ENCODE assay signal across 10 cellular contexts in the genomic region with DNA sequence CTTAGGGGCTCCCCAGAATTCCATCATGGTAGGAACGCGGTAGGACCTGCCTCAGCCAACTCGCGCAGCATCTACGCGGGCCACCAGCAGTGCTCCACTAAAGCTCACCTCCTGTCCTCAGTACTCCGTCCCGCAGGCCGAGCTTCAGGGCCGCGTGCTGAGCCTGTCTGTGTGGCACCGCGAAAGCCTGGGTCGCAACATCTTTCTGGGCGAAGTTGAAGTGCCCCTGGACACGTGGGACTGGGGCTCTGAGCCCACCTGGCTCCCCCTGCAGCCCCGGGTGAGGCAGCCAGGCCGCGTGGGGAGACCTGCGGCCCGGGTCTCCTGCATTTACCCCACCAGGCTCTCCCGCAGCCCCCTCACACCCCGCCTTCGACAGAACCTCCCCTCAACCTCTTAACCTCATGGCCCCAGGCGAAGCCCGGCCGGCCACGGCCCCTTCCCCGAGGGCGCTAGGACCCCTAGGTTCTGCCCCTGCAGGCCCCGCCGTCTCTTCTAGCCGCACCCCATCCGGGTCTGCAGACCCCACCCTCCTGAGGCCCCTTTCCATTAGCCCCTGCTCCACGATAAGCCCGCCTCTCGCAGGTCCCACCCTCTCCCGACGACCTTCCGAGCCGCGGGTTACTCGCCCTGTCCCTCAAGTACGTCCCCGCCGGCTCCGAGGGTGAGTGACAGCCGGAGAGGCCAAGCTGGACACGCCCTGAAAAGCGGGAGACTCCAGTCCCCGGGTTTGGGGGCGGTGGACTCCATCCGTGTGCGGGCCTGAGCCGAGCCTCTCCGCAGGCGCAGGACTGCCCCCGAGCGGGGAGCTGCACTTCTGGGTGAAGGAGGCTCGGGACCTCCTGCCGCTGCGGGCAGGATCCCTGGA. TPM values are rescaled to one million over a fixed set of nuclear protein-coding genes. Genes with fewer than 3 reads are reported as not detected.
A peak's percentile ranks its signal among the peaks of the same experiment; 100 is the strongest.
DNase-seq lines count a peak whose midpoint lies in the region; ATAC-seq and TF ChIP-seq lines count a peak whose summit lies in the region.
"Had no signal": no experiment of that assay in that cellular context is flagged by ENCODE, and none has a peak within 500 bp of the region (broad histone marks: within the 10 kb centered on the region; RNA-seq: fewer than 3 reads in every experiment).

No MANE protein-coding gene starts in this region.

- peak overlapping the region in 1 of 2 donors; percentile 73 for H3K27ac ChIP-seq in breast epithelium
- H3K27ac ChIP-seq in gastroesophageal sphincter = peak overlapping the region in 3 of 4 donors; percentile 27 to 57 (median 48)
- H3K27ac ChIP-seq in mucosa of rectum (ENCODE audit: low read depth in 2 of 2, low read length in 2 of 2) = no peak overlapping the region
- no peak overlapping the region for H3K27ac ChIP-seq in aorta (ENCODE audit: low read depth in 1 of 2, low read length in 2 of 2)
- H3K27ac ChIP-seq in PC-9 = no peak overlapping the region

- H3K4me3 Mint-ChIP-seq in MCF 10A (ENCODE audit: unreplicated experiment) = no peak overlapping the region
- H3K4me3 Mint-ChIP-seq in activated CD8-positive, alpha-beta T cell treated with anti-CD3 and anti-CD28 coated beads, Interleukin-2, amount 10 ng/mL, durations not matched to agents 7 days and 5 days = no peak overlapping the region
- H3K4me3 Mint-ChIP-seq: activated T-cell treated with anti-CD3 and anti-CD28 coated beads, Interleukin-2, amount 50 U/mL, for 72 hours; T-cell had no signal

- no peaks in the 10 kb centered on the region for H3F3A ChIP-seq in PC-9 (ENCODE audit: insufficient read depth, low read depth)

- peaks cover 18% of the 10 kb centered on the region for H3K4me1 Mint-ChIP-seq in MCF 10A (ENCODE audit: insufficient read depth, unreplicated experiment)
- H3K4me1 Mint-ChIP-seq in activated CD8-positive, alpha-beta T cell treated with anti-CD3 and anti-CD28 coated beads, Interleukin-2, amount 10 ng/mL, durations not matched to agents 7 days and 5 days (ENCODE audit: low read depth) = peaks cover 21% of the 10 kb centered on the region

- H3K9me3 ChIP-seq in breast epithelium (no peaks in the 10 kb centered on the region), gastroesophageal sphincter (no peaks in the 10 kb centered on the region), mucosa of rectum (ENCODE audit: control insufficient read depth in 2 of 2, low read length in 2 of 2) (no peaks in the 10 kb centered on the region), aorta (ENCODE audit: control insufficient read depth, low read length) (no peaks in the 10 kb centered on the region), PC-9 (ENCODE audit: insufficient read depth, low read depth) (no peaks in the 10 kb centered on the region)

- no peak overlapping the region for H3K9ac ChIP-seq in mucosa of rectum (ENCODE audit: low read depth in 1 of 2, low read length in 2 of 2)

- peak; percentile 50 for ATAC-seq in gastroesophageal sphincter
- ATAC-seq in aorta (ENCODE audit: low FRiP score) = peak; percentile 44
- ATAC-seq in HG02973 (IDR thresholded peaks at IDR 0.05; ENCODE audit: unreplicated experiment) = no peak
- no peak for ATAC-seq in activated CD8-positive, alpha-beta T cell treated with anti-CD3 and anti-CD28 coated beads, Interleukin-2, amount 10 ng/mL, durations not matched to agents 7 days and 5 days
- ATAC-seq: activated T-cell treated with anti-CD3 and anti-CD28 coated beads, Interleukin-2, amount 50 U/mL, for 72 hours; T-cell had no signal

- H3K79me2 ChIP-seq in PC-9 (ENCODE audit: low read depth) = no peaks in the 10 kb centered on the region

- H3K36me3 Mint-ChIP-seq in MCF 10A (ENCODE audit: insufficient read depth, unreplicated experiment) = peaks cover 83% of the 10 kb centered on the region
- peaks cover 14% of the 10 kb centered on the region for H3K36me3 Mint-ChIP-seq in activated CD8-positive, alpha-beta T cell treated with anti-CD3 and anti-CD28 coated beads, Interleukin-2, amount 10 ng/mL, durations not matched to agents 7 days and 5 days (ENCODE audit: low read depth)

- BruUV-seq in MCF 10A (replicated peaks; lab: Mats Ljungman, UMichigan) = no TSS peak
- no TSS peak for BruUV-seq in PC-9 (replicated peaks; lab: Mats Ljungman, UMichigan)

- H3K36me3 ChIP-seq in breast epithelium = no peaks in the 10 kb centered on the region
- peaks cover 0 to 33% of the 10 kb centered on the region in 2 donors for H3K36me3 ChIP-seq in gastroesophageal sphincter
- H3K36me3 ChIP-seq in mucosa of rectum (ENCODE audit: control insufficient read depth in 2 of 2, insufficient read depth in 2 of 2, low read length in 2 of 2) = peaks cover 9 to 10% of the 10 kb centered on the region in 2 donors
- peaks cover 0 to 4% of the 10 kb centered on the region in 2 donors for H3K36me3 ChIP-seq in aorta (ENCODE audit: control insufficient read depth in 1 of 2, insufficient read depth in 2 of 2, low read length in 1 of 2)
- no peaks in the 10 kb centered on the region for H3K36me3 ChIP-seq in PC-9 (ENCODE audit: low read depth)

- TF ChIP-seq POLR2A in breast epithelium (IDR thresholded peaks at IDR 0.05) (no peak), gastroesophageal sphincter (IDR thresholded peaks at IDR 0.05) (no peak)

- H3K9me2 ChIP-seq in PC-9 (ENCODE audit: insufficient read depth) = no peaks in the 10 kb centered on the region

- H3K4me2 ChIP-seq in PC-9 = no peak overlapping the region

- H2AFZ ChIP-seq in PC-9 = no peak overlapping the region

- H3K27ac Mint-ChIP-seq in MCF 10A (ENCODE audit: low read depth, unreplicated experiment) = no peak overlapping the region
- H3K27ac Mint-ChIP-seq in activated CD8-positive, alpha-beta T cell treated with anti-CD3 and anti-CD28 coated beads, Interleukin-2, amount 10 ng/mL, durations not matched to agents 7 days and 5 days = no peak overlapping the region
- H3K27ac Mint-ChIP-seq: activated T-cell treated with anti-CD3 and anti-CD28 coated beads, Interleukin-2, amount 50 U/mL, for 72 hours had no signal

- intact Hi-C loops in breast epithelium (cut with DNase I; ENCODE audit: low total_unique reads) = no loop called here
- intact Hi-C loops in MCF 10A (cut with micrococcal nuclease) = no loop called here
- intact Hi-C loops in aorta (cut with DNase I) = no loop called here
- intact Hi-C loops in PC-9 (cut with micrococcal nuclease; ENCODE audit: unreplicated experiment) = no loop called here

- TF ChIP-seq EP300 in gastroesophageal sphincter (IDR thresholded peaks at IDR 0.05) = no peak

- H3K9me3 Mint-ChIP-seq in MCF 10A (ENCODE audit: unreplicated experiment) = no peaks in the 10 kb centered on the region
- no peaks in the 10 kb centered on the region for H3K9me3 Mint-ChIP-seq in activated CD8-positive, alpha-beta T cell treated with anti-CD3 and anti-CD28 coated beads, Interleukin-2, amount 10 ng/mL, durations not matched to agents 7 days and 5 days (ENCODE audit: insufficient read depth)
- H3K9me3 Mint-ChIP-seq: activated T-cell treated with anti-CD3 and anti-CD28 coated beads, Interleukin-2, amount 50 U/mL, for 72 hours; T-cell had no signal

- H3K27me3 Mint-ChIP-seq in MCF 10A (ENCODE audit: insufficient read depth, unreplicated experiment) = no peaks in the 10 kb centered on the region
- H3K27me3 Mint-ChIP-seq in activated CD8-positive, alpha-beta T cell treated with anti-CD3 and anti-CD28 coated beads, Interleukin-2, amount 10 ng/mL, durations not matched to agents 7 days and 5 days (ENCODE audit: low read depth) = no peaks in the 10 kb centered on the region
- H3K27me3 Mint-ChIP-seq: T-cell had no signal

- CTCF ChIA-PET in MCF 10A (lab: Yijun Ruan, JAX) (interaction anchor here (0.7 kb wide), 1 partner anchor 51 kb away, joined by 4 read pairs; no protein-coding TSS in a partner anchor), PC-9 (lab: Charles Lee) (no interaction called here)
- CTCF ChIA-PET in activated CD8-positive, alpha-beta T cell treated with anti-CD3 and anti-CD28 coated beads, Interleukin-2, amount 10 ng/mL, durations not matched to agents 7 days and 5 days (lab: Charles Lee) = interaction anchor here (1.2 kb wide), 1 partner anchor 19 kb away, joined by 3 read pairs; no protein-coding TSS in a partner anchor

- POLR2A ChIA-PET in MCF 10A (lab: Yijun Ruan, JAX) (interaction anchor here (1.4 to 5.9 kb wide), 3 partner anchors 9 to 16 kb away, joined by 3 to 33 read pairs (median 27); a partner anchor contains a TSS), PC-9 (lab: Charles Lee; ENCODE audit: unreplicated experiment) (no interaction called here)
- POLR2A ChIA-PET in activated CD8-positive, alpha-beta T cell treated with anti-CD3 and anti-CD28 coated beads, Interleukin-2, amount 10 ng/mL, durations not matched to agents 7 days and 5 days (lab: Charles Lee) = no interaction called here

- DNase-seq in breast epithelium (ENCODE audit: low spot score in 2 of 2) (no peak), MCF 10A (ENCODE audit: unreplicated experiment) (no peak), aorta (no peak), PC-9 (no peak)
- no peak for DNase-seq in activated CD8-positive, alpha-beta T cell treated with anti-CD3 and anti-CD28 coated beads, Interleukin-2, amount 10 ng/mL, durations not matched to agents 7 days and 5 days
- DNase-seq: activated T-cell treated with anti-CD3 and anti-CD28 coated beads, Interleukin-2, amount 50 U/mL, for 72 hours; T-cell had no signal

- H3K4me3 ChIP-seq in breast epithelium = peak overlapping the region in 2 of 3 donors; percentile 68 to 74
- peak overlapping the region in 1 of 2 donors; percentile 53 for H3K4me3 ChIP-seq in gastroesophageal sphincter
- H3K4me3 ChIP-seq in mucosa of rectum (ENCODE audit: low read length in 2 of 2) = peak overlapping the region; percentile 12 to 13
- no peak overlapping the region for H3K4me3 ChIP-seq in aorta (ENCODE audit: low read length in 2 of 2)
- H3K4me3 ChIP-seq in PC-9 = no peak overlapping the region

- WGBS in gastroesophageal sphincter (ENCODE audit: low coverage in 1 of 2), 2 donors = no CpG with 5 or more reads among the region's 62 CpGs
- 18 to 22% methylated on average over 59 to 62 of the region's 62 CpGs for WGBS in aorta, 2 donors

- H3K27me3 ChIP-seq in breast epithelium (no peaks in the 10 kb centered on the region), gastroesophageal sphincter (peaks cover 46% of the 10 kb centered on the region), mucosa of rectum (ENCODE audit: control insufficient read depth in 2 of 2, insufficient read depth in 2 of 2, low read length in 2 of 2) (no peaks in the 10 kb centered on the region), aorta (ENCODE audit: control insufficient read depth in 1 of 2, insufficient read depth in 2 of 2, low read length in 1 of 2) (no peaks in the 10 kb centered on the region), PC-9 (ENCODE audit: insufficient read depth, low read depth) (no peaks in the 10 kb centered on the region)

- no peak for TF ChIP-seq CTCF in breast epithelium (IDR thresholded peaks at IDR 0.05)
- no peak for TF ChIP-seq CTCF in MCF 10A (IDR thresholded peaks at IDR 0.05; ENCODE audit: unreplicated experiment)
- peak in 1 of 4 experiments; percentile 20 for TF ChIP-seq CTCF in gastroesophageal sphincter (IDR thresholded peaks at IDR 0.05)
- TF ChIP-seq CTCF in PC-9 (conservative IDR thresholded peaks at IDR 0.05) = no peak

- H4K20me1 ChIP-seq in PC-9 (ENCODE audit: insufficient read depth) = no peaks in the 10 kb centered on the region

- H3K4me1 ChIP-seq in breast epithelium = peaks cover 0 to 4% of the 10 kb centered on the region in 2 donors
- H3K4me1 ChIP-seq in gastroesophageal sphincter = peaks cover 0 to 31% (median 20%) of the 10 kb centered on the region in 3 donors
- H3K4me1 ChIP-seq in mucosa of rectum (ENCODE audit: control insufficient read depth in 2 of 2, insufficient read depth in 2 of 2, low read length in 2 of 2) = peaks cover 17 to 22% of the 10 kb centered on the region in 2 donors
- no peaks in the 10 kb centered on the region for H3K4me1 ChIP-seq in aorta (ENCODE audit: control insufficient read depth in 1 of 2, insufficient read depth in 2 of 2, low read length in 2 of 2)
- 0 out of 2 replicates have a peak, but pooled peaks cover 4% of the 10 kb centered on the region for H3K4me1 ChIP-seq in PC-9 (replicated peaks; ENCODE audit: insufficient read depth)

RNA-seq across cellular contexts. Expression of a gene that starts 9.1 kb away (rescaled TPM):
- total RNA-seq in breast epithelium (10 to 100 TPM in 2 of 3 donors, under 1 TPM in 1; 0.96 to 33.1 (median 22.3) TPM), MCF 10A (2022) (64.8 and 81.8 TPM in 2 replicates), gastroesophageal sphincter (1 to 10 TPM in 2 of 4 donors, under 1 TPM in 2; 0.81 to 4.8 (median 2.7) TPM), aorta (1 to 10 TPM; 1.8 to 3.7 TPM), PC-9 (2021) (43.7 and 49.8 TPM in 2 replicates)
- 1 to 10 TPM in 1 of 2 donors, under 1 TPM in 1; 0.75 to 1.2 TPM for polyA plus RNA-seq in aorta
- total RNA-seq in activated CD8-positive, alpha-beta T cell treated with anti-CD3 and anti-CD28 coated beads, Interleukin-2, amount 10 ng/mL, durations not matched to agents 7 days and 5 days = 10 to 100 TPM; 81.0 to 83.1 TPM

RNA-seq across cellular contexts. Expression of a gene that starts 15.9 kb away (rescaled TPM):
- total RNA-seq in breast epithelium (10 to 100 TPM; 29.4 to 67.5 (median 52.0) TPM), MCF 10A (2022) (13.2 and 13.5 TPM in 2 replicates), gastroesophageal sphincter (10 to 100 TPM; 31.1 to 64.3 (median 54.3) TPM), aorta (10 to 100 TPM; 84.8 to 90.3 TPM), PC-9 (2021) (25.1 and 26.2 TPM in 2 replicates)
- polyA plus RNA-seq in aorta = 100 to 1,000 TPM in 1 of 2 donors, 10 to 100 TPM in 1; 11.5 to 164 TPM
- 10 to 100 TPM in 1 of 2 experiments, 1 to 10 TPM in 1; 7.8 to 12.3 TPM for total RNA-seq in activated CD8-positive, alpha-beta T cell treated with anti-CD3 and anti-CD28 coated beads, Interleukin-2, amount 10 ng/mL, durations not matched to agents 7 days and 5 days

RNA-seq across cellular contexts. Expression of a gene that starts 23.7 kb away (rescaled TPM):
- total RNA-seq in breast epithelium = 10 to 100 TPM in 1 of 3 donors, 1 to 10 TPM in 2; 6.0 to 10.5 (median 7.4) TPM
- not detected in 2 replicates for total RNA-seq in MCF 10A (2022)
- total RNA-seq in gastroesophageal sphincter = 10 to 100 TPM in 1 of 4 donors, 1 to 10 TPM in 3; 4.6 to 11.5 (median 6.3) TPM
- 10 to 100 TPM in 1 of 2 donors, 1 to 10 TPM in 1; 2.7 to 11.5 TPM for total RNA-seq in aorta
- polyA plus RNA-seq in aorta = under 1 TPM; 0.15 to 0.50 TPM
- total RNA-seq in PC-9 (2021) = not detected in 2 replicates
- total RNA-seq in activated CD8-positive, alpha-beta T cell treated with anti-CD3 and anti-CD28 coated beads, Interleukin-2, amount 10 ng/mL, durations not matched to agents 7 days and 5 days = not detected
- total RNA-seq: activated T-cell treated with anti-CD3 and anti-CD28 coated beads, Interleukin-2, amount 50 U/mL, for 72 hours had no signal

RNA-seq across cellular contexts. Expression of a gene that starts 28.9 kb away (rescaled TPM):
- total RNA-seq in breast epithelium (10 to 100 TPM; 20.0 to 28.0 (median 26.5) TPM), MCF 10A (2022) (36.9 and 38.3 TPM in 2 replicates), gastroesophageal sphincter (10 to 100 TPM; 15.6 to 28.6 (median 24.1) TPM), aorta (10 to 100 TPM; 27.4 to 32.4 TPM), PC-9 (2021) (32.0 and 32.8 TPM in 2 replicates)
- 10 to 100 TPM; 19.9 to 49.1 TPM for polyA plus RNA-seq in aorta
- 10 to 100 TPM; 35.2 to 38.5 TPM for total RNA-seq in activated CD8-positive, alpha-beta T cell treated with anti-CD3 and anti-CD28 coated beads, Interleukin-2, amount 10 ng/mL, durations not matched to agents 7 days and 5 days

RNA-seq across cellular contexts. Expression of a gene that starts 32.2 kb away (rescaled TPM):
- total RNA-seq in breast epithelium (1 to 10 TPM in 1 of 3 donors, under 1 TPM in 1, not detected in 1; 0.66 to 5.3 TPM), MCF 10A (2022) (0.23 TPM in 1 of 2 replicates, not detected in the other), gastroesophageal sphincter (not detected), aorta (not detected), PC-9 (2021) (0.63 and 1.7 TPM in 2 replicates)
- polyA plus RNA-seq in aorta = not detected
- not detected for total RNA-seq in activated CD8-positive, alpha-beta T cell treated with anti-CD3 and anti-CD28 coated beads, Interleukin-2, amount 10 ng/mL, durations not matched to agents 7 days and 5 days
- total RNA-seq: activated T-cell treated with anti-CD3 and anti-CD28 coated beads, Interleukin-2, amount 50 U/mL, for 72 hours; T-cell had no signal

Comparison
In these comparisons a context has a peak if more than half of its experiments do, and no peak if none do; other contexts are left out.
1. H3K27ac ChIP-seq: peak in gastroesophageal sphincter (3 of 4); none in mucosa of rectum (0 of 2), aorta (0 of 2) and PC-9 (single experiment).
2. H3K4me3 ChIP-seq: peak in breast epithelium (2 of 3) and mucosa of rectum (2 of 2); none in aorta (0 of 2) and PC-9 (single experiment).
3. ATAC-seq: peak in gastroesophageal sphincter (single experiment) and aorta (single experiment); none in HG02973 (single experiment) and activated CD8-positive, alpha-beta T cell treated with anti-CD3 and anti-CD28 coated beads, Interleukin-2, amount 10 ng/mL, durations not matched to agents 7 days and 5 days (single experiment).